ENCODE assay signal across 9 cellular contexts in genomic region chr3:172461530-172462138, GRCh38. TPM values are rescaled to one million over a fixed set of nuclear protein-coding genes. Genes with fewer than 3 reads are reported as not detected.
A peak's percentile ranks its signal among the peaks of the same experiment; 100 is the strongest.
DNase-seq lines count a peak whose midpoint lies in the region; ATAC-seq lines count a peak whose summit lies in the region.
"Had no signal": no experiment of that assay in that cellular context is flagged by ENCODE, and none has a peak within 500 bp of the region (broad histone marks: within the 10 kb centered on the region; RNA-seq: fewer than 3 reads in every experiment).

No MANE protein-coding gene starts in this region.

- no peak overlapping the region for H3K4me2 ChIP-seq in neuronal stem cell (ENCODE audit: insufficient read depth, low read length, poor library complexity, severe bottlenecking)

- intact Hi-C loops in activated CD4-positive, alpha-beta T cell treated with anti-CD3 and anti-CD28 coated beads for 36 hours (cut with DNase I, micrococcal nuclease), result loop anchor here (1.0 to 2.0 kb wide), 4 partner anchors 15 to 205 kb away; no protein-coding TSS in a partner anchor
- intact Hi-C loops in activated CD4-positive, alpha-beta T cell treated with anti-CD3 and anti-CD28 coated beads, Interleukin-2, amount 10 ng/mL, durations not matched to agents 24 days and 14 days (cut with micrococcal nuclease), result loop anchor here (1.0 kb wide), 1 partner anchor 135 kb away; no protein-coding TSS in a partner anchor

- WGBS in neuronal stem cell (ENCODE audit: extremely low coverage in 2 of 2, insufficient read length in 2 of 2, insufficient replicate concordance in 1 of 2), 2 donors, result 100% methylated on average over 1 of the region's 5 CpGs

- H3K4me3 Mint-ChIP-seq in activated CD4-positive, alpha-beta T cell treated with anti-CD3 and anti-CD28 coated beads for 36 hours, result no peak overlapping the region
- H3K4me3 Mint-ChIP-seq in activated CD4-positive, alpha-beta T cell treated with anti-CD3 and anti-CD28 coated beads, Interleukin-2, amount 10 ng/mL, durations not matched to agents 24 days and 14 days, result no peak overlapping the region
- H3K4me3 Mint-ChIP-seq in stimulated activated effector memory CD8-positive, alpha-beta T cell treated with anti-CD3 and anti-CD28 coated beads, Interleukin-12 subunit alpha, Interleukin-12 subunit beta, amount 100 ng/mL, for 72 hours, result no peak overlapping the region
- H3K4me3 Mint-ChIP-seq: activated T-cell treated with anti-CD3 and anti-CD28 coated beads, Interleukin-2, amount 50 U/mL, for 4 hours had no signal

- peak; percentile 53 for ATAC-seq in activated CD4-positive, alpha-beta T cell treated with anti-CD3 and anti-CD28 coated beads for 36 hours
- ATAC-seq in stimulated activated effector memory CD8-positive, alpha-beta T cell treated with anti-CD3 and anti-CD28 coated beads, Interleukin-12 subunit alpha, Interleukin-12 subunit beta, amount 100 ng/mL, for 72 hours, result peak; percentile 48

- POLR2A ChIA-PET in activated CD4-positive, alpha-beta T cell treated with anti-CD3 and anti-CD28 coated beads for 36 hours (lab: Charles Lee), result no interaction called here

- H2AFZ ChIP-seq in neuronal stem cell (ENCODE audit: low read length), result no peak overlapping the region

- no peak overlapping the region for H2AK5ac ChIP-seq in neuronal stem cell (ENCODE audit: low read depth, low read length)

- no peaks in the 10 kb centered on the region for H3K36me3 Mint-ChIP-seq in activated CD4-positive, alpha-beta T cell treated with anti-CD3 and anti-CD28 coated beads for 36 hours (ENCODE audit: low read depth)
- no peaks in the 10 kb centered on the region for H3K36me3 Mint-ChIP-seq in activated CD4-positive, alpha-beta T cell treated with anti-CD3 and anti-CD28 coated beads, Interleukin-2, amount 10 ng/mL, durations not matched to agents 24 days and 14 days (ENCODE audit: low read depth)
- H3K36me3 Mint-ChIP-seq in stimulated activated effector memory CD8-positive, alpha-beta T cell treated with anti-CD3 and anti-CD28 coated beads, Interleukin-12 subunit alpha, Interleukin-12 subunit beta, amount 100 ng/mL, for 72 hours, result no peaks in the 10 kb centered on the region

- H2BK15ac ChIP-seq in neuronal stem cell (ENCODE audit: low read length), result no peak overlapping the region

- no peak overlapping the region for H3K23ac ChIP-seq in neuronal stem cell (ENCODE audit: low read depth, low read length, poor library complexity)

- no peak overlapping the region for H3K27ac Mint-ChIP-seq in activated CD4-positive, alpha-beta T cell treated with anti-CD3 and anti-CD28 coated beads for 36 hours
- H3K27ac Mint-ChIP-seq in activated CD4-positive, alpha-beta T cell treated with anti-CD3 and anti-CD28 coated beads, Interleukin-2, amount 10 ng/mL, durations not matched to agents 24 days and 14 days, result no peak overlapping the region
- no peak overlapping the region for H3K27ac Mint-ChIP-seq in stimulated activated effector memory CD8-positive, alpha-beta T cell treated with anti-CD3 and anti-CD28 coated beads, Interleukin-12 subunit alpha, Interleukin-12 subunit beta, amount 100 ng/mL, for 72 hours

- H3K9ac ChIP-seq in neuronal stem cell (ENCODE audit: low read depth, low read length, poor library complexity), result no peak overlapping the region

- no peak overlapping the region for H4K91ac ChIP-seq in neuronal stem cell (ENCODE audit: low read depth, low read length, poor library complexity)

- no peak overlapping the region for H2BK12ac ChIP-seq in neuronal stem cell (ENCODE audit: low read length)

- no peak overlapping the region for H3K14ac ChIP-seq in neuronal stem cell (ENCODE audit: low read length)

- H3K79me1 ChIP-seq in neuronal stem cell (ENCODE audit: low read depth, low read length), result no peaks in the 10 kb centered on the region

- no peaks in the 10 kb centered on the region for H3K4me1 Mint-ChIP-seq in activated CD4-positive, alpha-beta T cell treated with anti-CD3 and anti-CD28 coated beads for 36 hours
- peaks cover 6% of the 10 kb centered on the region for H3K4me1 Mint-ChIP-seq in activated CD4-positive, alpha-beta T cell treated with anti-CD3 and anti-CD28 coated beads, Interleukin-2, amount 10 ng/mL, durations not matched to agents 24 days and 14 days
- H3K4me1 Mint-ChIP-seq in stimulated activated effector memory CD8-positive, alpha-beta T cell treated with anti-CD3 and anti-CD28 coated beads, Interleukin-12 subunit alpha, Interleukin-12 subunit beta, amount 100 ng/mL, for 72 hours, result no peaks in the 10 kb centered on the region

- no peak overlapping the region for H3K4me3 ChIP-seq in neuronal stem cell (ENCODE audit: low read length in 2 of 2)

- no peaks in the 10 kb centered on the region for H3K4me1 ChIP-seq in neuronal stem cell (ENCODE audit: control insufficient read depth in 2 of 2, insufficient read depth in 1 of 2, low read depth in 1 of 2, low read length in 2 of 2)

- no peak overlapping the region for H2BK5ac ChIP-seq in neuronal stem cell (ENCODE audit: low read length)

- no peak for DNase-seq in activated CD4-positive, alpha-beta T cell treated with anti-CD3 and anti-CD28 coated beads for 36 hours
- no peak for DNase-seq in activated CD4-positive, alpha-beta T cell treated with anti-CD3 and anti-CD28 coated beads, Interleukin-2, amount 10 ng/mL, durations not matched to agents 24 days and 14 days
- DNase-seq in HT-29 (ENCODE audit: low spot score), result peak; percentile 76
- peak; percentile 39 for DNase-seq in SHP77 treated with DMSO at 0.1 percent for 48 hours (lab: John Stamatoyannopoulos, UW)
- peak; percentile 30 for DNase-seq in fibroblast of peridontal ligament (ENCODE audit: extremely low read depth)
- DNase-seq in stimulated activated effector memory CD8-positive, alpha-beta T cell treated with anti-CD3 and anti-CD28 coated beads, Interleukin-12 subunit alpha, Interleukin-12 subunit beta, amount 100 ng/mL, for 72 hours (ENCODE audit: low spot score in 2 of 2), result no peak
- no peak for DNase-seq in neuronal stem cell (ENCODE audit: low spot score)
- DNase-seq in C1 segment of cervical spinal cord (lab: John Stamatoyannopoulos, UW), result no peak
- DNase-seq: activated T-cell treated with anti-CD3 and anti-CD28 coated beads, Interleukin-2, amount 50 U/mL, for 4 hours had no signal

- H4K8ac ChIP-seq in neuronal stem cell (ENCODE audit: low read depth, low read length), result no peak overlapping the region

- no peaks in the 10 kb centered on the region for H3K9me3 Mint-ChIP-seq in activated CD4-positive, alpha-beta T cell treated with anti-CD3 and anti-CD28 coated beads for 36 hours (ENCODE audit: low read depth)
- peaks cover 6% of the 10 kb centered on the region for H3K9me3 Mint-ChIP-seq in activated CD4-positive, alpha-beta T cell treated with anti-CD3 and anti-CD28 coated beads, Interleukin-2, amount 10 ng/mL, durations not matched to agents 24 days and 14 days
- no peaks in the 10 kb centered on the region for H3K9me3 Mint-ChIP-seq in stimulated activated effector memory CD8-positive, alpha-beta T cell treated with anti-CD3 and anti-CD28 coated beads, Interleukin-12 subunit alpha, Interleukin-12 subunit beta, amount 100 ng/mL, for 72 hours
- H3K9me3 Mint-ChIP-seq: activated T-cell treated with anti-CD3 and anti-CD28 coated beads, Interleukin-2, amount 50 U/mL, for 4 hours had no signal

- H3K27me3 ChIP-seq in neuronal stem cell (ENCODE audit: control insufficient read depth in 3 of 3, insufficient read depth in 3 of 3, low read depth in 1 of 3, low read length in 3 of 3), result peaks cover 0 to 17% (median 0%) of the 10 kb centered on the region in 3 experiments

- no peaks in the 10 kb centered on the region for H3K36me3 ChIP-seq in neuronal stem cell (replicated peaks in 1 of 2; ENCODE audit: control insufficient read depth in 2 of 2, insufficient read depth in 2 of 2, low read length in 2 of 2)

- H3K4ac ChIP-seq in neuronal stem cell (ENCODE audit: low read length), result no peak overlapping the region

- H3K18ac ChIP-seq in neuronal stem cell (ENCODE audit: low read length), result no peak overlapping the region

- H3K9me3 ChIP-seq in neuronal stem cell (replicated peaks in 1 of 2; ENCODE audit: control insufficient read depth in 2 of 2, insufficient read depth in 1 of 2, low read depth in 1 of 2, low read length in 2 of 2), result no peaks in the 10 kb centered on the region

- H2BK120ac ChIP-seq in neuronal stem cell (ENCODE audit: low read depth, low read length), result no peak overlapping the region

- H3K27ac ChIP-seq in neuronal stem cell (replicated peaks; ENCODE audit: low read length), result no peak overlapping the region

- peaks cover 2% of the 10 kb centered on the region for H3K27me3 Mint-ChIP-seq in activated CD4-positive, alpha-beta T cell treated with anti-CD3 and anti-CD28 coated beads for 36 hours
- H3K27me3 Mint-ChIP-seq in activated CD4-positive, alpha-beta T cell treated with anti-CD3 and anti-CD28 coated beads, Interleukin-2, amount 10 ng/mL, durations not matched to agents 24 days and 14 days, result peaks cover 7% of the 10 kb centered on the region

- CTCF ChIA-PET in activated CD4-positive, alpha-beta T cell treated with anti-CD3 and anti-CD28 coated beads for 36 hours (lab: Charles Lee), result interaction anchor here (0.6 to 2.3 kb wide), 50 partner anchors 8 to 1689 kb away, joined by 3 to 33 read pairs (median 4); partner anchors contain the start of genes GHSR and TNFSF10

RNA-seq across cellular contexts. Expression of gene GHSR, which starts 13.4 kb away (rescaled TPM):
- not detected for total RNA-seq in activated CD4-positive, alpha-beta T cell treated with anti-CD3 and anti-CD28 coated beads for 36 hours
- total RNA-seq in activated CD4-positive, alpha-beta T cell treated with anti-CD3 and anti-CD28 coated beads, Interleukin-2, amount 10 ng/mL, durations not matched to agents 24 days and 14 days, result not detected in 2 replicates
- not detected in 2 replicates for total RNA-seq in HT-29 (2014; rRNA removed; shearing (Covaris generic))
- polyA plus RNA-seq in neuronal stem cell (2013, experiment 1 of 2), result not detected
- polyA plus RNA-seq in neuronal stem cell (2013, experiment 2 of 2), result not detected
- total RNA-seq: activated T-cell treated with anti-CD3 and anti-CD28 coated beads, Interleukin-2, amount 50 U/mL, for 4 hours had no signal

Comparison
In these comparisons a context has a peak if more than half of its experiments do, and no peak if none do; other contexts are left out.
1. DNase-seq: peak in HT-29 (single experiment), SHP77 treated with DMSO at 0.1 percent for 48 hours (single experiment) and fibroblast of peridontal ligament (single experiment); none in activated CD4-positive, alpha-beta T cell treated with anti-CD3 and anti-CD28 coated beads for 36 hours (single experiment), activated CD4-positive, alpha-beta T cell treated with anti-CD3 and anti-CD28 coated beads, Interleukin-2, amount 10 ng/mL, durations not matched to agents 24 days and 14 days (single experiment), stimulated activated effector memory CD8-positive, alpha-beta T cell treated with anti-CD3 and anti-CD28 coated beads, Interleukin-12 subunit alpha, Interleukin-12 subunit beta, amount 100 ng/mL, for 72 hours (0 of 2), neuronal stem cell (single experiment) and C1 segment of cervical spinal cord (0 of 14).